Comparison of ENCODE assay signal across 7 cellular contexts in genomic region chr6:147542436-147542835, GRCh38. TPM values are rescaled to one million over a fixed set of nuclear protein-coding genes. Genes with fewer than 3 reads are reported as not detected.
"Had no signal": no experiment of that assay in that cellular context is flagged by ENCODE, and none has a peak within 500 bp of the region (broad histone marks: within the 10 kb centered on the region; RNA-seq: fewer than 3 reads in every experiment).

No MANE protein-coding gene starts in this region.

RNA-seq across cellular contexts. Expression of gene SAMD5, which starts 33.9 kb away (rescaled TPM):
- total RNA-seq: activated CD4-positive, alpha-beta memory T cell treated with anti-CD3 and anti-CD28 coated beads, Interleukin-2, amount 10 ng/mL, durations not matched to agents 7 days and 5 days; activated CD4-positive, alpha-beta T cell treated with anti-CD3 and anti-CD28 coated beads, Interleukin-2, amount 10 ng/mL, durations not matched to agents 7 days and 5 days; activated CD8-positive, alpha-beta T cell treated with anti-CD3 and anti-CD28 coated beads, Interleukin-2, amount 10 ng/mL, durations not matched to agents 7 days and 5 days; activated naive CD8-positive, alpha-beta T cell treated with anti-CD3 and anti-CD28 coated beads, Interleukin-2, amount 10 ng/mL, durations not matched to agents 7 days and 5 days; T-helper 1 cell treated with Interleukin-12 subunit alpha and Interleukin-12 subunit beta and Interleukin-4 antibody, amounts not matched to agents 30 ng/mL and 1 ng/mL, for 36 hours; T-helper 17 cell; T-helper 2 cell treated with Interferon-gamma antibody and Interleukin-4, amounts not matched to agents 100 ng/mL and 5 ng/mL, for 36 hours had no signal
